Comparison of ENCODE assay signal across 21 cellular contexts in genomic region chr11:119014209-119014924, GRCh38. TPM values are rescaled to one million over a fixed set of nuclear protein-coding genes. Genes with fewer than 3 reads are reported as not detected.
DNase-seq lines count a peak whose midpoint lies in the region; ATAC-seq, FAIRE-seq and TF ChIP-seq lines count a peak whose summit lies in the region.
"Had no signal": no experiment of that assay in that cellular context is flagged by ENCODE, and none has a peak within 500 bp of the region (broad histone marks: within the 10 kb centered on the region; RNA-seq: fewer than 3 reads in every experiment).

No MANE protein-coding gene starts in this region.

- TF ChIP-seq CTCF in GM20000 (IDR thresholded peaks at IDR 0.05; ENCODE audit: extremely low read depth, missing control alignments) (no peak), suprapubic skin (IDR thresholded peaks at IDR 0.05) (no peak)

- no peaks in the 10 kb centered on the region for H3K27me3 ChIP-seq in suprapubic skin

- no peak for ATAC-seq in activated CD4-positive, alpha-beta T cell treated with anti-CD3 and anti-CD28 coated beads for 36 hours
- ATAC-seq: left lobe of liver; Right ventricle myocardium inferior; stimulated activated naive CD8-positive, alpha-beta T cell treated with anti-CD3 and anti-CD28 coated beads, Interleukin-15, amount 100 ng/mL, for 72 hours had no signal

- 94% methylated on average over 17 of the region's 17 CpGs for WGBS in suprapubic skin

- no peak for DNase-seq in activated CD4-positive, alpha-beta T cell treated with anti-CD3 and anti-CD28 coated beads for 36 hours
- DNase-seq in activated CD4-positive, alpha-beta T cell treated with anti-CD3 and anti-CD28 coated beads, Interleukin-2, amount 50 U/mL, for 4 hours = no peak
- no peak for DNase-seq in GM12891 (ENCODE audit: insufficient read length, low spot score)
- no peak for DNase-seq in erythroblast (lab: John Stamatoyannopoulos, UW)
- no peak for DNase-seq in GM20000 (ENCODE audit: low spot score)
- no peak for DNase-seq in NCI-H187 treated with DMSO at 0.1 percent for 48 hours (lab: John Stamatoyannopoulos, UW)
- no peak for DNase-seq in suprapubic skin (ENCODE audit: low spot score in 2 of 2)
- DNase-seq: C1 segment of cervical spinal cord; DMS79; GOT3; NCI-H1694 treated with DMSO at 0.1 percent for 48 hours; small intestine; stimulated activated naive CD8-positive, alpha-beta T cell treated with anti-CD3 and anti-CD28 coated beads, Interleukin-15, amount 100 ng/mL, for 72 hours had no signal

- H3K36me3 ChIP-seq in suprapubic skin = peaks cover 59% of the 10 kb centered on the region

- no peak overlapping the region for H3K27ac ChIP-seq in suprapubic skin

- H3K9me3 ChIP-seq in suprapubic skin = no peaks in the 10 kb centered on the region

- FAIRE-seq in GM12891 (lab: Jason Lieb, UNC) = no peak
- FAIRE-seq: A204.1, colon, frontal cortex, small intestine had no signal

- H3K4me3 ChIP-seq in suprapubic skin = no peak overlapping the region

- no peak overlapping the region for H3K4me3 Mint-ChIP-seq in activated CD4-positive, alpha-beta T cell treated with anti-CD3 and anti-CD28 coated beads for 36 hours

- POLR2A ChIA-PET in activated CD4-positive, alpha-beta T cell treated with anti-CD3 and anti-CD28 coated beads for 36 hours (lab: Charles Lee) = interaction anchor here (0.6 to 1.3 kb wide), 4 partner anchors 10 to 694 kb away, joined by 3 to 4 read pairs (median 3); partner anchors contain the start of gene CENATAC

- CTCF ChIA-PET in activated CD4-positive, alpha-beta T cell treated with anti-CD3 and anti-CD28 coated beads for 36 hours (lab: Charles Lee) = interaction anchor here (0.5 to 1.3 kb wide), 2 partner anchors 18 to 816 kb away, joined by 3 read pairs; no protein-coding TSS in a partner anchor

- peak overlapping the region; percentile 51 for H3K27ac Mint-ChIP-seq in activated CD4-positive, alpha-beta T cell treated with anti-CD3 and anti-CD28 coated beads for 36 hours
- H3K27ac Mint-ChIP-seq: T-helper 2 cell treated with Interferon-gamma antibody and Interleukin-4, amounts not matched to agents 5 μg/mL and 100 μg/mL, for 36 hours had no signal

- no peaks in the 10 kb centered on the region for H3K9me3 Mint-ChIP-seq in activated CD4-positive, alpha-beta T cell treated with anti-CD3 and anti-CD28 coated beads for 36 hours (ENCODE audit: low read depth)
- H3K9me3 Mint-ChIP-seq: activated T-helper 2 cell treated with anti-CD3 and anti-CD28 coated beads, Interferon-gamma antibody, Interleukin-2, Interleukin-4, amounts not matched to agents 10 μg/mL and 5 μg/mL and 100 μg/mL, durations not matched to agents 14 hours and 24 hours and 36 hours; stimulated activated naive CD8-positive, alpha-beta T cell treated with anti-CD3 and anti-CD28 coated beads, Interleukin-15, amount 100 ng/mL, for 72 hours; T-helper 2 cell treated with Interferon-gamma antibody and Interleukin-4, amounts not matched to agents 5 μg/mL and 100 μg/mL, for 36 hours had no signal

- TF ChIP-seq EP300 in suprapubic skin (IDR thresholded peaks at IDR 0.05) = no peak

- peak; percentile 77 for TF ChIP-seq POLR2A in GM12891 (IDR thresholded peaks at IDR 0.05; ENCODE audit: low read depth, low read length)
- TF ChIP-seq POLR2A in erythroblast (IDR thresholded peaks at IDR 0.05; ENCODE audit: low read length) = peak; percentile 41
- no peak for TF ChIP-seq POLR2A in suprapubic skin (IDR thresholded peaks at IDR 0.05)

- intact Hi-C loops in activated CD4-positive, alpha-beta T cell treated with anti-CD3 and anti-CD28 coated beads for 36 hours (cut with DNase I, micrococcal nuclease) = no loop called here

- peaks cover 71% of the 10 kb centered on the region for H3K36me3 Mint-ChIP-seq in activated CD4-positive, alpha-beta T cell treated with anti-CD3 and anti-CD28 coated beads for 36 hours (ENCODE audit: low read depth)

- peaks cover 30% of the 10 kb centered on the region for H3K4me1 Mint-ChIP-seq in activated CD4-positive, alpha-beta T cell treated with anti-CD3 and anti-CD28 coated beads for 36 hours

- no peaks in the 10 kb centered on the region for H3K27me3 Mint-ChIP-seq in activated CD4-positive, alpha-beta T cell treated with anti-CD3 and anti-CD28 coated beads for 36 hours
- H3K27me3 Mint-ChIP-seq: stimulated activated naive CD8-positive, alpha-beta T cell treated with anti-CD3 and anti-CD28 coated beads, Interleukin-15, amount 100 ng/mL, for 72 hours had no signal

- H3K4me1 ChIP-seq in suprapubic skin = peaks cover 24% of the 10 kb centered on the region

TF ChIP-seq in GM12891, 5 proteins besides CTCF, POLR2A, EP300 and RAD21:
- TF ChIP-seq POLR2AphosphoS5 (IDR thresholded peaks at IDR 0.05; ENCODE audit: low read depth, low read length) (peak; percentile 81), PAX5 (IDR thresholded peaks at IDR 0.05; ENCODE audit: insufficient read depth, low read length, severe bottlenecking) (no peak), TAF1 (IDR thresholded peaks at IDR 0.05; ENCODE audit: low read depth, low read length) (no peak)
TF ChIP-seq in GM12891: peak in this region for 1.

TF ChIP-seq in PFSK-1, 5 proteins besides CTCF, POLR2A, EP300 and RAD21:
- no peak for TF ChIP-seq SIN3A (IDR thresholded peaks at IDR 0.05; ENCODE audit: borderline replicate concordance, insufficient read depth, low read length)
- peak; percentile 69 for TF ChIP-seq POLR2AphosphoS5 (IDR thresholded peaks at IDR 0.05; ENCODE audit: low read depth, low read length)
- no peak for TF ChIP-seq FOXP2 (optimal IDR thresholded peaks at IDR 0.05; ENCODE audit: borderline replicate concordance, extremely low read depth, extremely low read length, insufficient read depth)
TF ChIP-seq in PFSK-1: peak in this region for 1.

RNA-seq across cellular contexts. Expression of gene RPS25, which starts 3.8 kb away (rescaled TPM):
- total RNA-seq in activated CD4-positive, alpha-beta T cell treated with anti-CD3 and anti-CD28 coated beads for 36 hours = 1,000 to 10,000 TPM; 1,590 to 1,820 TPM
- 4,068 TPM for polyA plus RNA-seq in GM12891 (2012; ENCODE audit: low read depth, missing spikeins)
- polyA plus RNA-seq in PFSK-1 (2012; ENCODE audit: insufficient read length, low read depth) = 1,270 TPM
- total RNA-seq in suprapubic skin = 1,000 to 10,000 TPM; 1,926 to 3,368 (median 2,381) TPM

RNA-seq across cellular contexts. Expression of gene TRAPPC4, which starts 4.2 kb away (rescaled TPM):
- total RNA-seq in activated CD4-positive, alpha-beta T cell treated with anti-CD3 and anti-CD28 coated beads for 36 hours = 10 to 100 TPM; 62.2 to 81.9 TPM
- 69.5 TPM for polyA plus RNA-seq in GM12891 (2012; ENCODE audit: low read depth, missing spikeins)
- polyA plus RNA-seq in PFSK-1 (2012; ENCODE audit: insufficient read length, low read depth) = 58.4 TPM
- 10 to 100 TPM; 56.9 to 75.0 (median 63.9) TPM for total RNA-seq in suprapubic skin

RNA-seq across cellular contexts. Expression of gene SLC37A4, which starts 16.3 kb away (rescaled TPM):
- total RNA-seq in activated CD4-positive, alpha-beta T cell treated with anti-CD3 and anti-CD28 coated beads for 36 hours = 10 to 100 TPM; 26.2 to 36.2 TPM
- polyA plus RNA-seq in GM12891 (2012; ENCODE audit: low read depth, missing spikeins) = 14.7 TPM
- polyA plus RNA-seq in PFSK-1 (2012; ENCODE audit: insufficient read length, low read depth) = 11.1 TPM
- total RNA-seq in suprapubic skin = 10 to 100 TPM; 17.8 to 24.5 (median 20.5) TPM

RNA-seq across cellular contexts. Expression of gene CENATAC, which starts 16.4 kb away (rescaled TPM):
- 10 to 100 TPM; 23.7 to 26.2 TPM for total RNA-seq in activated CD4-positive, alpha-beta T cell treated with anti-CD3 and anti-CD28 coated beads for 36 hours
- 7.1 TPM for polyA plus RNA-seq in GM12891 (2012; ENCODE audit: low read depth, missing spikeins)
- polyA plus RNA-seq in PFSK-1 (2012; ENCODE audit: insufficient read length, low read depth) = 4.8 TPM
- 100 to 1,000 TPM in 1 of 4 donors, 10 to 100 TPM in 3; 26.0 to 136 (median 49.8) TPM for total RNA-seq in suprapubic skin

RNA-seq across cellular contexts. Expression of gene HYOU1, which starts 42.6 kb away (rescaled TPM):
- 100 to 1,000 TPM; 104 to 114 TPM for total RNA-seq in activated CD4-positive, alpha-beta T cell treated with anti-CD3 and anti-CD28 coated beads for 36 hours
- 63.6 TPM for polyA plus RNA-seq in GM12891 (2012; ENCODE audit: low read depth, missing spikeins)
- 212 TPM for polyA plus RNA-seq in PFSK-1 (2012; ENCODE audit: insufficient read length, low read depth)
- 10 to 100 TPM; 26.2 to 50.7 (median 46.2) TPM for total RNA-seq in suprapubic skin

Comparison
In these comparisons a context has a peak if more than half of its experiments do, and no peak if none do; other contexts are left out.
1. POLR2A ChIP-seq: peak in GM12891 (single experiment) and erythroblast (single experiment); none in suprapubic skin (0 of 2).